9 cellular contexts compared by ENCODE assay signal in the genomic region with DNA sequence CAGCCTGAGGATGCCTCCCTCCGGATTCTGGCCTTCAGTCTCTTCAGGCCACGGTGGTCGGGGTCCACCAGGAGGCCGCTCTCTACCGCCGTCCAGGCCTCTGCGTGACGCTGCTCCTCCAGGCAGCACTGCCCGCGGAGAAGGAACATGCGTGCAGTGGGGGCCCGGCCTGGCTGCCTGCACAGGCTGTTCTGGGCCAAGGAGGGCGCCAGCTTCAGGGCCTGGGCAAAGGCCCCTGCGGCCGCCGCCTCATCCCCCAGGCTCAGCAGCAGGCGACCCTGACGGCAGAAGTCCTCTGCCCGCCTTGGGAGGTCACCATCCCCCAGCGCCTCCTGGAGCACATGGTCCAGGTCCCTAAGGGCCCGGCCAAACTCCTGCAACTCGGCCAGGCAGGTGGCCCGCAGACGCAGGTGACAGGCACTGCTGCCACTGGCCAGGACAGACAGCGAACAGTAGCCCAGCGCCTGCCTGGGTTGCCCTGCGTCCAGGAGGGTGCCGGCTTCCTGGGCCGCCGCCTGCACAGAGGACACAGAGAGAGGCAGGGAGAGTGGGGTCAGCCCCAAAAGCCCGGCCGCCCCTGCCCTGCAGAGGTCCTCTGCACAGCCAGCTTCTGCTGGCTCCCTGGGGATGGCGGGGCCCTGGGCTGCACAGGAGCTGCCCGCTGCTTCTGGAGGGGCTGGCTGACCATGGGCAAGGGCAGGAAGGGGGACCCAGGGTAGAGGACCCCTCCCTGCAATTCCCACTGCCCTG. TPM values are rescaled to one million over a fixed set of nuclear protein-coding genes. Genes with fewer than 3 reads are reported as not detected.
DNase-seq lines count a peak whose midpoint lies in the region; ATAC-seq, FAIRE-seq and TF ChIP-seq lines count a peak whose summit lies in the region.
"Had no signal": no experiment of that assay in that cellular context is flagged by ENCODE, and none has a peak within 500 bp of the region (broad histone marks: within the 10 kb centered on the region; RNA-seq: fewer than 3 reads in every experiment).

No MANE protein-coding gene starts in this region.

- no CpG with 5 or more reads among the region's 34 CpGs for WGBS in right lobe of liver (ENCODE audit: insufficient coverage, low coverage, low lambda C conversion rate, missing lambda C conversion rate)

- H3K36me3 ChIP-seq in right lobe of liver (no peaks in the 10 kb centered on the region), tibial artery (no peaks in the 10 kb centered on the region)
- H3K36me3 ChIP-seq: cardiac muscle cell had no signal

- no peak for DNase-seq in activated naive CD4-positive, alpha-beta T cell treated with anti-CD3 and anti-CD28 coated beads for 36 hours
- no peak for DNase-seq in activated naive CD4-positive, alpha-beta T cell treated with Interleukin-2 at 50 U/mL for 16 hours
- DNase-seq in activated naive CD8-positive, alpha-beta T cell treated with anti-CD3 and anti-CD28 coated beads, Interleukin-2, amount 10 ng/mL, durations not matched to agents 7 days and 5 days: no peak
- peak in 2 of 3 donors; percentile 24 to 43 for DNase-seq in right lobe of liver
- DNase-seq in tibial artery: peak in 1 of 2 donors; percentile 60
- no peak for DNase-seq in HTR-8/SVneo (ENCODE audit: insufficient read length, low spot score)
- no peak for DNase-seq in AG08395 (ENCODE audit: low spot score)
- no peak for DNase-seq in T-helper 2 cell treated with Interferon-gamma antibody and Interleukin-4, amounts not matched to agents 5 μg/mL and 100 μg/mL, for 36 hours (ENCODE audit: low spot score)

- H3K36me3 Mint-ChIP-seq in activated naive CD4-positive, alpha-beta T cell treated with anti-CD3 and anti-CD28 coated beads for 36 hours (ENCODE audit: low read depth): no peaks in the 10 kb centered on the region
- peaks cover 4% of the 10 kb centered on the region for H3K36me3 Mint-ChIP-seq in activated naive CD8-positive, alpha-beta T cell treated with anti-CD3 and anti-CD28 coated beads, Interleukin-2, amount 10 ng/mL, durations not matched to agents 7 days and 5 days
- no peaks in the 10 kb centered on the region for H3K36me3 Mint-ChIP-seq in T-helper 2 cell treated with Interferon-gamma antibody and Interleukin-4, amounts not matched to agents 5 μg/mL and 100 μg/mL, for 36 hours (ENCODE audit: low read depth)

- H3K27me3 ChIP-seq in right lobe of liver (no peaks in the 10 kb centered on the region), tibial artery (peaks cover 0 to 28% of the 10 kb centered on the region in 2 donors)
- H3K27me3 ChIP-seq: cardiac muscle cell had no signal

- peaks cover 9% of the 10 kb centered on the region for H3K9me3 Mint-ChIP-seq in activated naive CD4-positive, alpha-beta T cell treated with anti-CD3 and anti-CD28 coated beads for 36 hours
- H3K9me3 Mint-ChIP-seq in activated naive CD8-positive, alpha-beta T cell treated with anti-CD3 and anti-CD28 coated beads, Interleukin-2, amount 10 ng/mL, durations not matched to agents 7 days and 5 days: peaks cover 7% of the 10 kb centered on the region
- peaks cover 17% of the 10 kb centered on the region for H3K9me3 Mint-ChIP-seq in T-helper 2 cell treated with Interferon-gamma antibody and Interleukin-4, amounts not matched to agents 5 μg/mL and 100 μg/mL, for 36 hours

- peak overlapping the region; percentile 83 to 96 (median 93) for H3K4me3 ChIP-seq in right lobe of liver
- peak overlapping the region; percentile 73 to 88 for H3K4me3 ChIP-seq in tibial artery
- H3K4me3 ChIP-seq: cardiac muscle cell had no signal

- ATAC-seq in activated naive CD8-positive, alpha-beta T cell treated with anti-CD3 and anti-CD28 coated beads, Interleukin-2, amount 10 ng/mL, durations not matched to agents 7 days and 5 days (ENCODE audit: low read depth): no peak
- no peak for ATAC-seq in right lobe of liver

- H3K27ac ChIP-seq in right lobe of liver (no peak overlapping the region), tibial artery (no peak overlapping the region)
- H3K27ac ChIP-seq: cardiac muscle cell had no signal

- peak overlapping the region; percentile 88 for H3K27ac Mint-ChIP-seq in activated naive CD4-positive, alpha-beta T cell treated with anti-CD3 and anti-CD28 coated beads for 36 hours
- peak overlapping the region; percentile 90 for H3K27ac Mint-ChIP-seq in activated naive CD8-positive, alpha-beta T cell treated with anti-CD3 and anti-CD28 coated beads, Interleukin-2, amount 10 ng/mL, durations not matched to agents 7 days and 5 days
- H3K27ac Mint-ChIP-seq in T-helper 2 cell treated with Interferon-gamma antibody and Interleukin-4, amounts not matched to agents 5 μg/mL and 100 μg/mL, for 36 hours: no peak overlapping the region

- POLR2A ChIA-PET in activated naive CD8-positive, alpha-beta T cell treated with anti-CD3 and anti-CD28 coated beads, Interleukin-2, amount 10 ng/mL, durations not matched to agents 7 days and 5 days (lab: Charles Lee): interaction anchor here (1.9 kb wide), 1 partner anchor 86 kb away, joined by 10 read pairs; a partner anchor contains a TSS

- intact Hi-C loops in activated naive CD4-positive, alpha-beta T cell treated with anti-CD3 and anti-CD28 coated beads for 36 hours (cut with micrococcal nuclease): loop anchor here (1.0 to 5.0 kb wide), 3 partner anchors 86 to 447 kb away; a partner anchor contains a TSS
- intact Hi-C loops in right lobe of liver (cut with DNase I): loop anchor here (10.0 kb wide), 2 partner anchors 77 to 87 kb away; a partner anchor contains a TSS
- intact Hi-C loops in tibial artery (cut with DNase I; ENCODE audit: low total_unique reads): loop anchor here (2.0 kb wide), 1 partner anchor 55 kb away; a partner anchor contains a TSS

- FAIRE-seq in HTR-8/SVneo (lab: Jason Lieb, UNC): no peak

- H3K4me1 ChIP-seq in right lobe of liver (peaks cover 0 to 7% (median 0%) of the 10 kb centered on the region in 4 donors), tibial artery (peaks cover 0 to 33% (median 18%) of the 10 kb centered on the region in 4 donors)

- H3K4me3 Mint-ChIP-seq in activated naive CD4-positive, alpha-beta T cell treated with anti-CD3 and anti-CD28 coated beads for 36 hours: peak overlapping the region; percentile 90
- H3K4me3 Mint-ChIP-seq in activated naive CD8-positive, alpha-beta T cell treated with anti-CD3 and anti-CD28 coated beads, Interleukin-2, amount 10 ng/mL, durations not matched to agents 7 days and 5 days: peak overlapping the region; percentile 22
- no peak overlapping the region for H3K4me3 Mint-ChIP-seq in T-helper 2 cell treated with Interferon-gamma antibody and Interleukin-4, amounts not matched to agents 5 μg/mL and 100 μg/mL, for 36 hours

- no peak for TF ChIP-seq CTCF in right lobe of liver (IDR thresholded peaks at IDR 0.05)
- TF ChIP-seq CTCF in tibial artery (IDR thresholded peaks at IDR 0.05): no peak

- no peak for TF ChIP-seq POLR2A in right lobe of liver (IDR thresholded peaks at IDR 0.05)

- CTCF ChIA-PET in activated naive CD4-positive, alpha-beta T cell treated with anti-CD3 and anti-CD28 coated beads for 36 hours (lab: Charles Lee): no interaction called here

- H3K4me1 Mint-ChIP-seq in activated naive CD4-positive, alpha-beta T cell treated with anti-CD3 and anti-CD28 coated beads for 36 hours (ENCODE audit: low read depth): peaks cover 6% of the 10 kb centered on the region
- H3K4me1 Mint-ChIP-seq in activated naive CD8-positive, alpha-beta T cell treated with anti-CD3 and anti-CD28 coated beads, Interleukin-2, amount 10 ng/mL, durations not matched to agents 7 days and 5 days: peaks cover 8% of the 10 kb centered on the region
- H3K4me1 Mint-ChIP-seq in T-helper 2 cell treated with Interferon-gamma antibody and Interleukin-4, amounts not matched to agents 5 μg/mL and 100 μg/mL, for 36 hours (ENCODE audit: low read depth): peaks cover 2% of the 10 kb centered on the region

- H3K27me3 Mint-ChIP-seq in activated naive CD4-positive, alpha-beta T cell treated with anti-CD3 and anti-CD28 coated beads for 36 hours (ENCODE audit: low read depth): no peaks in the 10 kb centered on the region
- H3K27me3 Mint-ChIP-seq in activated naive CD8-positive, alpha-beta T cell treated with anti-CD3 and anti-CD28 coated beads, Interleukin-2, amount 10 ng/mL, durations not matched to agents 7 days and 5 days: peaks cover 3% of the 10 kb centered on the region
- H3K27me3 Mint-ChIP-seq in T-helper 2 cell treated with Interferon-gamma antibody and Interleukin-4, amounts not matched to agents 5 μg/mL and 100 μg/mL, for 36 hours (ENCODE audit: low read depth): no peaks in the 10 kb centered on the region

- peaks cover 0 to 7% (median 0%) of the 10 kb centered on the region in 4 donors for H3K9me3 ChIP-seq in right lobe of liver
- peaks cover 0 to 10% (median 0%) of the 10 kb centered on the region in 3 donors for H3K9me3 ChIP-seq in tibial artery

RNA-seq across cellular contexts. Expression of a gene that starts 8.7 kb away (rescaled TPM):
- total RNA-seq in activated naive CD4-positive, alpha-beta T cell treated with anti-CD3 and anti-CD28 coated beads for 36 hours: 1 to 10 TPM; 1.2 to 1.5 TPM
- 1 to 10 TPM; 3.0 to 4.1 TPM for total RNA-seq in activated naive CD8-positive, alpha-beta T cell treated with anti-CD3 and anti-CD28 coated beads, Interleukin-2, amount 10 ng/mL, durations not matched to agents 7 days and 5 days
- 1 to 10 TPM in 2 of 6 experiments, not detected in 4; 1.2 to 2.0 TPM for total RNA-seq in right lobe of liver
- total RNA-seq: cardiac muscle cell had no signal

RNA-seq across cellular contexts. Expression of a gene that starts 55.0 kb away (rescaled TPM):
- 10 to 100 TPM; 21.8 to 22.1 TPM for total RNA-seq in activated naive CD4-positive, alpha-beta T cell treated with anti-CD3 and anti-CD28 coated beads for 36 hours
- 10 to 100 TPM; 37.3 to 37.6 TPM for total RNA-seq in activated naive CD8-positive, alpha-beta T cell treated with anti-CD3 and anti-CD28 coated beads, Interleukin-2, amount 10 ng/mL, durations not matched to agents 7 days and 5 days
- 10 to 100 TPM in 3 of 6 experiments, 1 to 10 TPM in 3; 5.1 to 18.6 (median 11.1) TPM for total RNA-seq in right lobe of liver

Comparison
In these comparisons a context has a peak if more than half of its experiments do, and no peak if none do; other contexts are left out.
1. DNase-seq: peak in right lobe of liver (2 of 3); none in activated naive CD4-positive, alpha-beta T cell treated with anti-CD3 and anti-CD28 coated beads for 36 hours (single experiment), activated naive CD4-positive, alpha-beta T cell treated with Interleukin-2 at 50 U/mL for 16 hours (single experiment), activated naive CD8-positive, alpha-beta T cell treated with anti-CD3 and anti-CD28 coated beads, Interleukin-2, amount 10 ng/mL, durations not matched to agents 7 days and 5 days (single experiment), HTR-8/SVneo (single experiment), AG08395 (single experiment) and T-helper 2 cell treated with Interferon-gamma antibody and Interleukin-4, amounts not matched to agents 5 μg/mL and 100 μg/mL, for 36 hours (single experiment).